ENCODE assay signal across 8 cellular contexts in the genomic region with DNA sequence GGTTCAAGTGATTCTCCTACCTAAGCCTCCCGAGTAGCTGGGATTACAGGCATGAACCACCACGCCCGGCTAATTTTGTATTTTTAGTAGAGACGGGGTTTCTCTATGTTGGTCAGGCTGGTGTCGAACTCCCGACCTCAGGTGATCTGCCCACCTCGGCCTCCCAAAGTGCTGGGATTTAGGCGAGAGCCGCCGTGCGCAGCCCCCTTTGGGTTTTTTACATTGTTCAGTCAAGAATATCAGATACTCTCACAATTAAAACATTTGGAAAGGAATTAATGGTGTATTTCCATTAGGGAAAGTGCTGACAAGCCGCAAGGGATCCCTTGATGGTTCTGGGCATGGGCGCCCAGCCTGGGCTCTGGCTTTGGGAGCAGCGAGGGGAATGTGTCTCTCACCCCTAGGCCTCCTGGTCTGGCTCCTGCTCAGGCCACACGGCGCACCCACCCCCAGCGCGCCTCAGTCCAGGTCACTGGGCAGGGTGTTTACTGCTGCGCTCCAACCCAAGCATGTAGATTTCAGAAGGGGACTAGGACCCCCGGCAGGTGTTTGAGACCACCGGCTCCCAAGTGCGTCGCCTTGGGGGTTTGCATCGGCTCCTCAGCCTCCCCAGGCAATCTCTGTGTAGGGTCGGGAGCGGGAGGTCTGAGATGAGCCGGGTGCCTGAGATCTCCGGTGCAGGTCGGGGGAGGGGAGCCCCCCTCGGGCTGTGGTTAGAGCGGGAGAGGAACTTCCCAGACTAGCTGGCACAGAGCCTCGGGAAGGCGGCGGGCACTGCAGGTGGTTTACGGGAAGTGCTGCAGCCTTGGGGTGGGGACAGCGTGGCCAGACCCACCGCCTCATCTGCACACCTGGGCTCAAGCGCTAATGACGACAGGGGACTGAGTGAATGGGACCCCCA. TPM values are rescaled to one million over a fixed set of nuclear protein-coding genes. Genes with fewer than 3 reads are reported as not detected.
DNase-seq lines count a peak whose midpoint lies in the region; ATAC-seq, FAIRE-seq and TF ChIP-seq lines count a peak whose summit lies in the region.

No MANE protein-coding gene starts in this region.

- H3K27me3 ChIP-seq in Peyer's patch (no peaks in the 10 kb centered on the region), esophagus squamous epithelium (no peaks in the 10 kb centered on the region), parathyroid adenoma (ENCODE audit: control insufficient read depth, insufficient read depth, low read length) (no peaks in the 10 kb centered on the region)

- H2AFZ ChIP-seq in parathyroid adenoma = no peak overlapping the region

- H3K9ac ChIP-seq in parathyroid adenoma = no peak overlapping the region

- intact Hi-C loops in esophagus squamous epithelium (cut with DNase I) = loop anchor here (5.0 kb wide), 1 partner anchor 49 kb away; no protein-coding TSS in a partner anchor

- peak overlapping the region; percentile 94 to 96 (median 95) for H3K27ac ChIP-seq in Peyer's patch
- H3K27ac ChIP-seq in esophagus squamous epithelium = peak overlapping the region; percentile 94 to 98 (median 97)
- H3K27ac ChIP-seq in parathyroid adenoma = peak overlapping the region; percentile 29
- H3K27ac ChIP-seq in caudate nucleus (ENCODE audit: low read depth, low read length) = no peak overlapping the region

- TF ChIP-seq CTCF in Peyer's patch (IDR thresholded peaks at IDR 0.05) = no peak
- TF ChIP-seq CTCF in esophagus squamous epithelium (IDR thresholded peaks at IDR 0.05) = no peak
- no peak for TF ChIP-seq CTCF in parathyroid adenoma (IDR thresholded peaks at IDR 0.05)

- WGBS in esophagus squamous epithelium, 2 donors = 73 to 75% methylated on average over 13 to 17 of the region's 39 CpGs

- peaks cover 0 to 45% (median 0%) of the 10 kb centered on the region in 3 donors for H3K36me3 ChIP-seq in Peyer's patch
- H3K36me3 ChIP-seq in esophagus squamous epithelium = peaks cover 1 to 61% (median 16%) of the 10 kb centered on the region in 3 donors
- H3K36me3 ChIP-seq in parathyroid adenoma (ENCODE audit: control insufficient read depth, insufficient read depth, low read length) = no peaks in the 10 kb centered on the region

- peak overlapping the region; percentile 67 to 79 (median 68) for H3K4me3 ChIP-seq in Peyer's patch
- peak overlapping the region; percentile 58 to 78 (median 72) for H3K4me3 ChIP-seq in esophagus squamous epithelium
- H3K4me3 ChIP-seq in parathyroid adenoma (ENCODE audit: low read depth, low read length) = peak overlapping the region; percentile 78

- H3K4me1 ChIP-seq in Peyer's patch (peaks cover 10 to 52% (median 23%) of the 10 kb centered on the region in 4 donors), esophagus squamous epithelium (peaks cover 32 to 50% (median 45%) of the 10 kb centered on the region in 3 donors), parathyroid adenoma (no peaks in the 10 kb centered on the region)

- no peak for ATAC-seq in GM19035 (IDR thresholded peaks at IDR 0.05; ENCODE audit: unreplicated experiment)

- H3K79me2 ChIP-seq in parathyroid adenoma = no peaks in the 10 kb centered on the region

- TF ChIP-seq POLR2A in Peyer's patch (IDR thresholded peaks at IDR 0.05) = no peak
- no peak for TF ChIP-seq POLR2A in esophagus squamous epithelium (IDR thresholded peaks at IDR 0.05)

- peak overlapping the region; percentile 93 for H3K4me2 ChIP-seq in parathyroid adenoma (ENCODE audit: low read length)

- H3K9me3 ChIP-seq in Peyer's patch (no peaks in the 10 kb centered on the region), esophagus squamous epithelium (no peaks in the 10 kb centered on the region), parathyroid adenoma (ENCODE audit: control insufficient read depth, low read length) (no peaks in the 10 kb centered on the region)

- peak; percentile 0 for DNase-seq in GF-D8 (lab: John Stamatoyannopoulos, UW)
- peak in 1 of 3 donors; percentile 56 for DNase-seq in Peyer's patch
- DNase-seq in esophagus squamous epithelium (lab: John Stamatoyannopoulos, UW) = no peak
- DNase-seq in caudate nucleus (lab: John Stamatoyannopoulos, UW) = no peak
- DNase-seq in GM19239 (ENCODE audit: insufficient read length, low spot score) = no peak
- no peak for DNase-seq in germinal center (ENCODE audit: low spot score)

- no peak for FAIRE-seq in GM19239 (lab: Jason Lieb, UNC)

RNA-seq across cellular contexts. Expression of a gene that starts 0.8 kb away (rescaled TPM):
- total RNA-seq in Peyer's patch (10 to 100 TPM; 28.1 to 80.9 (median 58.4) TPM), esophagus squamous epithelium (10 to 100 TPM; 16.9 to 26.3 (median 20.2) TPM)

RNA-seq across cellular contexts. Expression of a gene that starts 8.2 kb away (rescaled TPM):
- total RNA-seq in Peyer's patch (1,000 to 10,000 TPM in 3 of 4 donors, 10 to 100 TPM in 1; 77.6 to 1,696 (median 1,274) TPM), esophagus squamous epithelium (not detected)

RNA-seq across cellular contexts. Expression of a gene that starts 10.4 kb away (rescaled TPM):
- total RNA-seq in Peyer's patch (10 to 100 TPM in 1 of 4 donors, not detected in 3; 12.6 TPM), esophagus squamous epithelium (1 to 10 TPM in 1 of 4 donors, not detected in 3; 5.3 TPM)

RNA-seq across cellular contexts. Expression of a gene that starts 20.5 kb away (rescaled TPM):
- 1 to 10 TPM in 2 of 4 donors, not detected in 2; 1.6 to 3.0 TPM for total RNA-seq in Peyer's patch
- under 1 TPM in 1 of 4 donors, not detected in 3; 0.76 TPM for total RNA-seq in esophagus squamous epithelium

RNA-seq across cellular contexts. Expression of a gene that starts 40.3 kb away (rescaled TPM):
- 10 to 100 TPM; 48.4 to 88.0 (median 57.8) TPM for total RNA-seq in Peyer's patch
- 10 to 100 TPM; 11.7 to 30.6 (median 24.2) TPM for total RNA-seq in esophagus squamous epithelium

Comparison
In these comparisons a context has a peak if more than half of its experiments do, and no peak if none do; other contexts are left out.
1. RNA of a gene that starts 8.2 kb away (total RNA-seq): 77.6 to 1,696 TPM in Peyer's patch; not detected in esophagus squamous epithelium; every median in the first group is over 10 times any median in the second.
2. Peak in every context shown above with its lines, with median percentiles within 50 percentile points of each other: H3K4me3 ChIP-seq.